1 cellular context compared by ENCODE assay signal in the genomic region with DNA sequence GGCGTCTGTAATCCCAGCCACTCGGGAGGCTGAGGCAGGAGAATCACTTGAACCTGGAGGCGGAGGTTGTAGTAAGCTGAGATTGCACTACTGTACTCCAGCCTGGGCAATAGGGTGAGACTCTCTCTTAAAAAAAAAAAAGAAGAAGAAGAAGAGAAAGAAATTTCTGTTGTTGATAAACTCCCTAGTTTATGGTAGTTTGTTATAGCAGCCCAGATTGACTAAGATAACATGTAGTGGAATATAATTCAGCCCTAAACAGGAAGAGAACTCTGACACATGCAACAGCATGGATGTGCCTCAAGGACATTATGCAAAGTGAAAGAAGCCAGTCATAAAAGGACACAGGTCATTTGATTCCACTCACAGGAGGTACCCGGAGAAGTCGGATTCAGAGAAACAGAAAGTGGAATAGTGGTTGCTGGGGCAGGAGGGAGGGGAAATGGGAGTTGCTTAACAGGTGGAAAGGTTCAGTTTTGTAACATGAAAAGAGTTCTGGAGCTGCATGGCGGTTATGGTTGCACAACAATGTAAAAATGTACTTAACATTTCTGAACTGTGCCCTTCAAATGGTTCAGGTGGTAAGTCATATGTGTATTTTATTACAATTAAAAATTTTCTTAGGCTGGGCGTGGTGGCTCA.
TF ChIP-seq lines count a peak whose summit lies in the region.

No MANE protein-coding gene starts in this region.

TF ChIP-seq in HepG2, 621 proteins besides CTCF, POLR2A, EP300 and RAD21 (continued from another document):
- TF ChIP-seq ZBED4 (CRISPR knock-in tag; IDR thresholded peaks at IDR 0.05; ENCODE audit: borderline replicate concordance) = peak; percentile 69
- TF ChIP-seq SP140L (CRISPR knock-in tag; IDR thresholded peaks at IDR 0.05; ENCODE audit: borderline replicate concordance) = peak; percentile 67; the same call in 1 of the 2 replicates
- TF ChIP-seq ZBTB46 (CRISPR knock-in tag; IDR thresholded peaks at IDR 0.05; ENCODE audit: borderline replicate concordance) = 0 out of 2 replicates have a peak, but pooled peaks have one; percentile 15
- peak; percentile 70; the same call in 1 of the 2 replicates for TF ChIP-seq NR2F2 (IDR thresholded peaks at IDR 0.05; ENCODE audit: borderline replicate concordance, low read depth)
- TF ChIP-seq ETV5 (CRISPR knock-in tag; IDR thresholded peaks at IDR 0.05; ENCODE audit: borderline replicate concordance) = peak; percentile 63; the same call in 1 of the 2 replicates
- no peak; the same call in 1 of the 2 replicates for TF ChIP-seq ONECUT2 (CRISPR knock-in tag; IDR thresholded peaks at IDR 0.05)
- no peak for TF ChIP-seq SNAI1 (CRISPR knock-in tag; IDR thresholded peaks at IDR 0.05; ENCODE audit: borderline replicate concordance)
- peak; percentile 90 for TF ChIP-seq ZNF317 (CRISPR knock-in tag; IDR thresholded peaks at IDR 0.05)
- TF ChIP-seq ZNF788 (CRISPR knock-in tag; IDR thresholded peaks at IDR 0.05; ENCODE audit: borderline replicate concordance) = peak; percentile 77; the same call in 1 of the 2 replicates
- TF ChIP-seq ZNF629 (CRISPR knock-in tag; conservative IDR thresholded peaks at IDR 0.05) = peak; percentile 49
- TF ChIP-seq, protein P1, sequence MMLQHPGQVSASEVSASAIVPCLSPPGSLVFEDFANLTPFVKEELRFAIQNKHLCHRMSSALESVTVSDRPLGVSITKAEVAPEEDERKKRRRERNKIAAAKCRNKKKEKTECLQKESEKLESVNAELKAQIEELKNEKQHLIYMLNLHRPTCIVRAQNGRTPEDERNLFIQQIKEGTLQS (CRISPR knock-in tag; IDR thresholded peaks at IDR 0.05) = 0 out of 2 replicates have a peak, but pooled peaks have one; percentile 28
- TF ChIP-seq SCMH1 (CRISPR knock-in tag; IDR thresholded peaks at IDR 0.05; ENCODE audit: borderline replicate concordance) = no peak
- TF ChIP-seq REPIN1 (CRISPR knock-in tag; IDR thresholded peaks at IDR 0.05; ENCODE audit: borderline replicate concordance, low read depth) = peak; percentile 82
- TF ChIP-seq SNAPC2 (CRISPR knock-in tag; IDR thresholded peaks at IDR 0.05) = peak; percentile 78
- TF ChIP-seq ZNF124 (CRISPR knock-in tag; IDR thresholded peaks at IDR 0.05) = peak; percentile 93
- peak; percentile 86 for TF ChIP-seq SOX5 (CRISPR knock-in tag; IDR thresholded peaks at IDR 0.05; ENCODE audit: borderline replicate concordance)
- peak; percentile 83; the same call in 1 of the 2 replicates for TF ChIP-seq NFKBIZ (CRISPR knock-in tag; IDR thresholded peaks at IDR 0.05)
- no peak for TF ChIP-seq PBX3 (CRISPR knock-in tag; IDR thresholded peaks at IDR 0.05; ENCODE audit: borderline replicate concordance)
- TF ChIP-seq, protein P2, sequence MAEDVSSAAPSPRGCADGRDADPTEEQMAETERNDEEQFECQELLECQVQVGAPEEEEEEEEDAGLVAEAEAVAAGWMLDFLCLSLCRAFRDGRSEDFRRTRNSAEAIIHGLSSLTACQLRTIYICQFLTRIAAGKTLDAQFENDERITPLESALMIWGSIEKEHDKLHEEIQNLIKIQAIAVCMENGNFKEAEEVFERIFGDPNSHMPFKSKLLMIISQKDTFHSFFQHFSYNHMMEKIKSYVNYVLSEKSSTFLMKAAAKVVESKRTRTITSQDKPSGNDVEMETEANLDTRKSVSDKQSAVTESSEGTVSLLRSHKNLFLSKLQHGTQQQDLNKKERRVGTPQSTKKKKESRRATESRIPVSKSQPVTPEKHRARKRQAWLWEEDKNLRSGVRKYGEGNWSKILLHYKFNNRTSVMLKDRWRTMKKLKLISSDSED (CRISPR knock-in tag; IDR thresholded peaks at IDR 0.05) = no peak
- TF ChIP-seq NFYB (CRISPR knock-in tag; IDR thresholded peaks at IDR 0.05) = peak; percentile 31; the same call in 1 of the 2 replicates
- no peak for TF ChIP-seq ARNT (IDR thresholded peaks at IDR 0.05)
